ENCODE assay signal across 22 cellular contexts in genomic region chr3:18772699-18773305, GRCh38.
DNase-seq lines count a peak whose midpoint lies in the region; ATAC-seq lines count a peak whose summit lies in the region.
"Had no signal": no experiment of that assay in that cellular context is flagged by ENCODE, and none has a peak within 500 bp of the region (broad histone marks: within the 10 kb centered on the region; RNA-seq: fewer than 3 reads in every experiment).

No MANE protein-coding gene starts in this region.

- peak; percentile 36 for ATAC-seq in activated naive CD8-positive, alpha-beta T cell treated with anti-CD3 and anti-CD28 coated beads, Interleukin-2, amount 50 U/mL, for 24 hours
- ATAC-seq: CD8-positive, alpha-beta T cell; GM23338; Panc1 had no signal

- peaks cover 1% of the 10 kb centered on the region for H3K27me3 Mint-ChIP-seq in activated naive CD8-positive, alpha-beta T cell treated with anti-CD3 and anti-CD28 coated beads, Interleukin-2, amount 50 U/mL, for 24 hours
- H3K27me3 Mint-ChIP-seq in activated naive CD8-positive, alpha-beta T cell treated with anti-CD3 and anti-CD28 coated beads for 36 hours: no peaks in the 10 kb centered on the region

- no peak overlapping the region for H3K4me3 Mint-ChIP-seq in activated naive CD8-positive, alpha-beta T cell treated with anti-CD3 and anti-CD28 coated beads, Interleukin-2, amount 50 U/mL, for 24 hours
- H3K4me3 Mint-ChIP-seq in activated naive CD8-positive, alpha-beta T cell treated with anti-CD3 and anti-CD28 coated beads for 36 hours: no peak overlapping the region
- H3K4me3 Mint-ChIP-seq: CD8-positive, alpha-beta T cell; GM23338 had no signal

- no peaks in the 10 kb centered on the region for H3K36me3 Mint-ChIP-seq in activated naive CD8-positive, alpha-beta T cell treated with anti-CD3 and anti-CD28 coated beads, Interleukin-2, amount 50 U/mL, for 24 hours (ENCODE audit: low read depth)
- no peaks in the 10 kb centered on the region for H3K36me3 Mint-ChIP-seq in activated naive CD8-positive, alpha-beta T cell treated with anti-CD3 and anti-CD28 coated beads for 36 hours
- H3K36me3 Mint-ChIP-seq: CD8-positive, alpha-beta T cell had no signal

- peaks cover 36% of the 10 kb centered on the region for H3K4me1 Mint-ChIP-seq in activated naive CD8-positive, alpha-beta T cell treated with anti-CD3 and anti-CD28 coated beads, Interleukin-2, amount 50 U/mL, for 24 hours
- H3K4me1 Mint-ChIP-seq in activated naive CD8-positive, alpha-beta T cell treated with anti-CD3 and anti-CD28 coated beads for 36 hours: peaks cover 45% of the 10 kb centered on the region

- H3K27ac Mint-ChIP-seq in activated naive CD8-positive, alpha-beta T cell treated with anti-CD3 and anti-CD28 coated beads, Interleukin-2, amount 50 U/mL, for 24 hours: no peak overlapping the region
- H3K27ac Mint-ChIP-seq in activated naive CD8-positive, alpha-beta T cell treated with anti-CD3 and anti-CD28 coated beads for 36 hours: no peak overlapping the region
- H3K27ac Mint-ChIP-seq: CD8-positive, alpha-beta T cell; GM23338 had no signal

- no peaks in the 10 kb centered on the region for H3K9me3 Mint-ChIP-seq in activated naive CD8-positive, alpha-beta T cell treated with anti-CD3 and anti-CD28 coated beads, Interleukin-2, amount 50 U/mL, for 24 hours
- peaks cover 2% of the 10 kb centered on the region for H3K9me3 Mint-ChIP-seq in activated naive CD8-positive, alpha-beta T cell treated with anti-CD3 and anti-CD28 coated beads for 36 hours
- H3K9me3 Mint-ChIP-seq: CD8-positive, alpha-beta T cell; GM23338 had no signal

- DNase-seq in NCI-H82 (lab: John Stamatoyannopoulos, UW) (peak; percentile 55), NCI-H82 treated with DMSO at 0.1 percent for 48 hours (lab: John Stamatoyannopoulos, UW; ENCODE audit: unreplicated experiment) (no peak), iPS-NIHi7 (ENCODE audit: extremely low spot score) (peak; percentile 10), iPS-NIHi11 (ENCODE audit: low spot score) (no peak)
- no peak for DNase-seq in activated naive CD8-positive, alpha-beta T cell treated with anti-CD3 and anti-CD28 coated beads, Interleukin-2, amount 50 U/mL, for 24 hours
- DNase-seq in activated naive CD8-positive, alpha-beta T cell treated with anti-CD3 and anti-CD28 coated beads for 36 hours: no peak
- no peak for DNase-seq in activated CD4-positive, CD25-positive, alpha-beta regulatory T cell treated with anti-CD3 and anti-CD28 coated beads, Interleukin-2, amount 50 U/mL, for 72 hours
- DNase-seq: 8988T; CD8-positive, alpha-beta T cell; DND-41; HCEC 1CT; KBM-7; MM.1S; NCI-H1048; NCI-H1417 treated with DMSO at 0.1 percent for 48 hours; NCI-H187; NCI-H2107; NCI-H446 treated with DMSO at 0.1 percent for 48 hours; NCI-H748 treated with DMSO at 0.1 percent for 48 hours; SIG-M5 had no signal

Comparison
In these comparisons a context has a peak if more than half of its experiments do, and no peak if none do; other contexts are left out.
1. DNase-seq: peak in NCI-H82 (single experiment) and iPS-NIHi7 (single experiment); none in NCI-H82 treated with DMSO at 0.1 percent for 48 hours (single experiment), activated naive CD8-positive, alpha-beta T cell treated with anti-CD3 and anti-CD28 coated beads, Interleukin-2, amount 50 U/mL, for 24 hours (single experiment), activated naive CD8-positive, alpha-beta T cell treated with anti-CD3 and anti-CD28 coated beads for 36 hours (single experiment), iPS-NIHi11 (single experiment) and activated CD4-positive, CD25-positive, alpha-beta regulatory T cell treated with anti-CD3 and anti-CD28 coated beads, Interleukin-2, amount 50 U/mL, for 72 hours (single experiment).